1 cellular context compared by ENCODE assay signal in the genomic region with DNA sequence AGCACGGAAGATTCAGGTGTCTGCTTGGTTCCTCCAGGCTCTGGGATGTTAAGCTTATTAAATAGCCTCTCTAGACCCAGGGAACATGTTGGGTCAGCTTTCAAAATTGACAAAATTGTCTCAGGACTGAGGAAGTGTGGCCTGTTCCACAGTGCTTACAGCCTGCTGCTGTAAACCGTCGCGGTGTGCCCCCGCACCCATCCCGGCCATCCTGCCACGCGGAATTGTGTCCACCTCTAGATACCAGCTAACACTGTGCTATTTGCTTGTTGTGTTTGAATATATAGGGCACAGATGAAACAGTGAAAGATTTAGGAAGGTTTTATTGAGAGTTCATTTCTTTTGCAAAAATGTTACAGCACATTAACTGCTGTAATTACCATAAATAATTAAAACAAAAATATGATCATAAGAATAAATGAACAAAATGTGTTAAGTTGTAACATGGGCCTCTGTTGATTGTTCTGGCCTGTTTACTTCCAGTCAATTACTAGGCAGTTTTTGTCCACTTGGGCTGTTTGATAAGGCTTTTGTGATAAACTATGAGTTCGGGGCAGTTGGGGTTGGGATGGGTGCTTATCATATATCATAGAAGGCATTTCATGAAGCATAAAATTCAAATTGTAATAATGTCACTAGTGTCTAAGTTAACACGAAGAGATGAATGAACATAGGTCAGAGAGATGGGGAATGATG.
TF ChIP-seq lines count a peak whose summit lies in the region.

No MANE protein-coding gene starts in this region.

TF ChIP-seq in GM23338, 12 proteins besides CTCF, POLR2A, EP300 and RAD21 (continued from another document):
- TF ChIP-seq, protein P1, sequence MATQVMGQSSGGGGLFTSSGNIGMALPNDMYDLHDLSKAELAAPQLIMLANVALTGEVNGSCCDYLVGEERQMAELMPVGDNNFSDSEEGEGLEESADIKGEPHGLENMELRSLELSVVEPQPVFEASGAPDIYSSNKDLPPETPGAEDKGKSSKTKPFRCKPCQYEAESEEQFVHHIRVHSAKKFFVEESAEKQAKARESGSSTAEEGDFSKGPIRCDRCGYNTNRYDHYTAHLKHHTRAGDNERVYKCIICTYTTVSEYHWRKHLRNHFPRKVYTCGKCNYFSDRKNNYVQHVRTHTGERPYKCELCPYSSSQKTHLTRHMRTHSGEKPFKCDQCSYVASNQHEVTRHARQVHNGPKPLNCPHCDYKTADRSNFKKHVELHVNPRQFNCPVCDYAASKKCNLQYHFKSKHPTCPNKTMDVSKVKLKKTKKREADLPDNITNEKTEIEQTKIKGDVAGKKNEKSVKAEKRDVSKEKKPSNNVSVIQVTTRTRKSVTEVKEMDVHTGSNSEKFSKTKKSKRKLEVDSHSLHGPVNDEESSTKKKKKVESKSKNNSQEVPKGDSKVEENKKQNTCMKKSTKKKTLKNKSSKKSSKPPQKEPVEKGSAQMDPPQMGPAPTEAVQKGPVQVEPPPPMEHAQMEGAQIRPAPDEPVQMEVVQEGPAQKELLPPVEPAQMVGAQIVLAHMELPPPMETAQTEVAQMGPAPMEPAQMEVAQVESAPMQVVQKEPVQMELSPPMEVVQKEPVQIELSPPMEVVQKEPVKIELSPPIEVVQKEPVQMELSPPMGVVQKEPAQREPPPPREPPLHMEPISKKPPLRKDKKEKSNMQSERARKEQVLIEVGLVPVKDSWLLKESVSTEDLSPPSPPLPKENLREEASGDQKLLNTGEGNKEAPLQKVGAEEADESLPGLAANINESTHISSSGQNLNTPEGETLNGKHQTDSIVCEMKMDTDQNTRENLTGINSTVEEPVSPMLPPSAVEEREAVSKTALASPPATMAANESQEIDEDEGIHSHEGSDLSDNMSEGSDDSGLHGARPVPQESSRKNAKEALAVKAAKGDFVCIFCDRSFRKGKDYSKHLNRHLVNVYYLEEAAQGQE (IDR thresholded peaks at IDR 0.05; ENCODE audit: unreplicated experiment), result no peak
- TF ChIP-seq, protein P2, sequence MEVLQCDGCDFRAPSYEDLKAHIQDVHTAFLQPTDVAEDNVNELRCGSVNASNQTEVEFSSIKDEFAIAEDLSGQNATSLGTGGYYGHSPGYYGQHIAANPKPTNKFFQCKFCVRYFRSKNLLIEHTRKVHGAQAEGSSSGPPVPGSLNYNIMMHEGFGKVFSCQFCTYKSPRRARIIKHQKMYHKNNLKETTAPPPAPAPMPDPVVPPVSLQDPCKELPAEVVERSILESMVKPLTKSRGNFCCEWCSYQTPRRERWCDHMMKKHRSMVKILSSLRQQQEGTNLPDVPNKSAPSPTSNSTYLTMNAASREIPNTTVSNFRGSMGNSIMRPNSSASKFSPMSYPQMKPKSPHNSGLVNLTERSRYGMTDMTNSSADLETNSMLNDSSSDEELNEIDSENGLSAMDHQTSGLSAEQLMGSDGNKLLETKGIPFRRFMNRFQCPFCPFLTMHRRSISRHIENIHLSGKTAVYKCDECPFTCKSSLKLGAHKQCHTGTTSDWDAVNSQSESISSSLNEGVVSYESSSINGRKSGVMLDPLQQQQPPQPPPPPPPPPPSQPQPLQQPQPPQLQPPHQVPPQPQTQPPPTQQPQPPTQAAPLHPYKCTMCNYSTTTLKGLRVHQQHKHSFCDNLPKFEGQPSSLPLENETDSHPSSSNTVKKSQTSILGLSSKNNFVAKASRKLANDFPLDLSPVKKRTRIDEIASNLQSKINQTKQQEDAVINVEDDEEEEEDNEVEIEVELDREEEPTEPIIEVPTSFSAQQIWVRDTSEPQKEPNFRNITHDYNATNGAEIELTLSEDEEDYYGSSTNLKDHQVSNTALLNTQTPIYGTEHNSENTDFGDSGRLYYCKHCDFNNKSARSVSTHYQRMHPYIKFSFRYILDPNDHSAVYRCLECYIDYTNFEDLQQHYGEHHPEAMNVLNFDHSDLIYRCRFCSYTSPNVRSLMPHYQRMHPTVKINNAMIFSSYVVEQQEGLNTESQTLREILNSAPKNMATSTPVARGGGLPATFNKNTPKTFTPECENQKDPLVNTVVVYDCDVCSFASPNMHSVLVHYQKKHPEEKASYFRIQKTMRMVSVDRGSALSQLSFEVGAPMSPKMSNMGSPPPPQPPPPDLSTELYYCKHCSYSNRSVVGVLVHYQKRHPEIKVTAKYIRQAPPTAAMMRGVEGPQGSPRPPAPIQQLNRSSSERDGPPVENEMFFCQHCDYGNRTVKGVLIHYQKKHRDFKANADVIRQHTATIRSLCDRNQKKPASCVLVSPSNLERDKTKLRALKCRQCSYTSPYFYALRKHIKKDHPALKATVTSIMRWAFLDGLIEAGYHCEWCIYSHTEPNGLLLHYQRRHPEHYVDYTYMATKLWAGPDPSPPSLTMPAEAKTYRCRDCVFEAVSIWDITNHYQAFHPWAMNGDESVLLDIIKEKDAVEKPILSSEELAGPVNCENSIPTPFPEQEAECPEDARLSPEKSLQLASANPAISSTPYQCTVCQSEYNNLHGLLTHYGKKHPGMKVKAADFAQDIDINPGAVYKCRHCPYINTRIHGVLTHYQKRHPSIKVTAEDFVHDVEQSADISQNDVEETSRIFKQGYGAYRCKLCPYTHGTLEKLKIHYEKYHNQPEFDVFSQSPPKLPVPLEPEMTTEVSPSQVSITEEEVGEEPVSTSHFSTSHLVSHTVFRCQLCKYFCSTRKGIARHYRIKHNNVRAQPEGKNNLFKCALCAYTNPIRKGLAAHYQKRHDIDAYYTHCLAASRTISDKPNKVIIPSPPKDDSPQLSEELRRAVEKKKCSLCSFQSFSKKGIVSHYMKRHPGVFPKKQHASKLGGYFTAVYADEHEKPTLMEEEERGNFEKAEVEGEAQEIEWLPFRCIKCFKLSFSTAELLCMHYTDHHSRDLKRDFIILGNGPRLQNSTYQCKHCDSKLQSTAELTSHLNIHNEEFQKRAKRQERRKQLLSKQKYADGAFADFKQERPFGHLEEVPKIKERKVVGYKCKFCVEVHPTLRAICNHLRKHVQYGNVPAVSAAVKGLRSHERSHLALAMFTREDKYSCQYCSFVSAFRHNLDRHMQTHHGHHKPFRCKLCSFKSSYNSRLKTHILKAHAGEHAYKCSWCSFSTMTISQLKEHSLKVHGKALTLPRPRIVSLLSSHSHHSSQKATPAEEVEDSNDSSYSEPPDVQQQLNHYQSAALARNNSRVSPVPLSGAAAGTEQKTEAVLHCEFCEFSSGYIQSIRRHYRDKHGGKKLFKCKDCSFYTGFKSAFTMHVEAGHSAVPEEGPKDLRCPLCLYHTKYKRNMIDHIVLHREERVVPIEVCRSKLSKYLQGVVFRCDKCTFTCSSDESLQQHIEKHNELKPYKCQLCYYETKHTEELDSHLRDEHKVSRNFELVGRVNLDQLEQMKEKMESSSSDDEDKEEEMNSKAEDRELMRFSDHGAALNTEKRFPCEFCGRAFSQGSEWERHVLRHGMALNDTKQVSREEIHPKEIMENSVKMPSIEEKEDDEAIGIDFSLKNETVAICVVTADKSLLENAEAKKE (CRISPR knock-in tag; IDR thresholded peaks at IDR 0.05), result no peak
